In the genomic region with DNA sequence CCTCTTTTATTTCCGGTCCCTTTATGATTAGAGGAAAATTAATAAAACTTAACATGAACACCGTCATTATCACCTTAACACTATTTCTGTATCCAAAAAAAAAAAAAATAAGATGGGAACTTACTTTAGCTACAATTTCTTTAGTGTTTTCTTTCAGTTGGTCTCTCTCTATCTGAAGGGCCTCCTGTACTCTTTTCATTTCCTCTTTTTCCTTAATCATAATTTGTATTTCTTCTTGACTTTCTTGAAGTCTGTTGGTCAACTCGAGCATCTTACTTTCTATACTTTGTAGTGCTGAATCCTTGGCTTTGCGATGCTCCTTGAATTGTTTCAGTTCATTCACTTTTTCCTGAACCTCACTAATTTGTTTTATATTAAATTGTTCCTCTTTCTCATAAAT, we compare ENCODE assay signal across 24 cellular contexts.
"Had no signal": no experiment of that assay in that cellular context is flagged by ENCODE, and none has a peak within 500 bp of the region (broad histone marks: within the 10 kb centered on the region; RNA-seq: fewer than 3 reads in every experiment).

No MANE protein-coding gene starts in this region.

- H3K4me1 ChIP-seq: breast epithelium, esophagus muscularis mucosa, left lung, sigmoid colon, upper lobe of right lung had no signal

- H3K27ac Mint-ChIP-seq: activated naive CD4-positive, alpha-beta T cell treated with anti-CD3 and anti-CD28 coated beads for 36 hours; activated naive CD8-positive, alpha-beta T cell treated with anti-CD3 and anti-CD28 coated beads, Interleukin-2, amount 10 ng/mL, durations not matched to agents 7 days and 5 days; naive thymus-derived CD4-positive, alpha-beta T cell; progenitor cell of endocrine pancreas had no signal

- H3K27me3 ChIP-seq: breast epithelium, dorsolateral prefrontal cortex, esophagus muscularis mucosa, left lung, sigmoid colon, upper lobe of right lung had no signal

- H3K4me3 Mint-ChIP-seq: activated naive CD4-positive, alpha-beta T cell treated with anti-CD3 and anti-CD28 coated beads for 36 hours; activated naive CD8-positive, alpha-beta T cell treated with anti-CD3 and anti-CD28 coated beads, Interleukin-2, amount 10 ng/mL, durations not matched to agents 7 days and 5 days; central memory CD8-positive, alpha-beta T cell; effector memory CD8-positive, alpha-beta T cell; naive thymus-derived CD4-positive, alpha-beta T cell had no signal

- DNase-seq: activated CD4-positive, alpha-beta T cell treated with anti-CD3 and anti-CD28 coated beads for 4 hours; activated CD4-positive, alpha-beta T cell treated with anti-CD3 and anti-CD28 coated beads, Interleukin-2, amount 50 U/mL, for 48 hours; activated CD4-positive, CD25-positive, alpha-beta regulatory T cell; activated CD8-positive, alpha-beta memory T cell treated with anti-CD3 and anti-CD28 coated beads, Interleukin-2, amount 50 U/mL, for 48 hours; activated naive CD4-positive, alpha-beta T cell treated with anti-CD3 and anti-CD28 coated beads for 36 hours; activated naive CD8-positive, alpha-beta T cell treated with anti-CD3 and anti-CD28 coated beads, Interleukin-2, amount 10 ng/mL, durations not matched to agents 7 days and 5 days; activated T-cell treated with anti-CD3 and anti-CD28 coated beads, Interleukin-2, amount 50 U/mL, for 48 hours; amniotic stem cell; dorsolateral prefrontal cortex; effector memory CD8-positive, alpha-beta T cell; hippocampal formation; kidney glomerular epithelial cell; left lung; naive thymus-derived CD4-positive, alpha-beta T cell; retina; sigmoid colon; stimulated activated CD4-positive, alpha-beta T cell treated with anti-CD3 and anti-CD28 coated beads, Interleukin-4, amount 100 ng/mL, for 1 hour; stimulated activated naive CD4-positive, alpha-beta T cell; upper lobe of right lung had no signal

- H3K9me3 ChIP-seq: breast epithelium, esophagus muscularis mucosa, left lung, sigmoid colon, upper lobe of right lung had no signal

- H3K36me3 ChIP-seq: breast epithelium, esophagus muscularis mucosa, left lung, sigmoid colon, upper lobe of right lung had no signal

- ATAC-seq: effector memory CD8-positive, alpha-beta T cell; left lung; naive thymus-derived CD4-positive, alpha-beta T cell; upper lobe of right lung had no signal

- H3K27me3 Mint-ChIP-seq: activated naive CD8-positive, alpha-beta T cell treated with anti-CD3 and anti-CD28 coated beads, Interleukin-2, amount 10 ng/mL, durations not matched to agents 7 days and 5 days; central memory CD8-positive, alpha-beta T cell; effector memory CD8-positive, alpha-beta T cell; naive thymus-derived CD4-positive, alpha-beta T cell; progenitor cell of endocrine pancreas had no signal

- H3K4me1 Mint-ChIP-seq: activated naive CD8-positive, alpha-beta T cell treated with anti-CD3 and anti-CD28 coated beads, Interleukin-2, amount 10 ng/mL, durations not matched to agents 7 days and 5 days; central memory CD8-positive, alpha-beta T cell; naive thymus-derived CD4-positive, alpha-beta T cell had no signal

- H3K4me3 ChIP-seq: breast epithelium, dorsolateral prefrontal cortex, esophagus muscularis mucosa, left lung, lung, sigmoid colon, upper lobe of right lung had no signal

- H3K9me3 Mint-ChIP-seq: central memory CD8-positive, alpha-beta T cell; effector memory CD8-positive, alpha-beta T cell had no signal

- H3K27ac ChIP-seq: breast epithelium, dorsolateral prefrontal cortex, esophagus muscularis mucosa, left lung, sigmoid colon, upper lobe of right lung had no signal
